10 cellular contexts compared by ENCODE assay signal in genomic region chr22:43006016-43006505, GRCh38.
"Had no signal": no experiment of that assay in that cellular context is flagged by ENCODE, and none has a peak within 500 bp of the region (broad histone marks: within the 10 kb centered on the region; RNA-seq: fewer than 3 reads in every experiment).

No MANE protein-coding gene starts in this region.

- H3K27ac Mint-ChIP-seq: activated naive CD8-positive, alpha-beta T cell treated with anti-CD3 and anti-CD28 coated beads, Interleukin-2, amount 10 ng/mL, durations not matched to agents 7 days and 5 days had no signal

- H3K27ac ChIP-seq: esophagus muscularis mucosa had no signal

- ATAC-seq: activated CD4-positive, CD25-positive, alpha-beta regulatory T cell treated with anti-CD3 and anti-CD28 coated beads, Interleukin-2, amount 50 U/mL, for 24 hours; left colon; pancreas had no signal

- DNase-seq: activated CD4-positive, alpha-beta T cell treated with anti-CD3 and anti-CD28 coated beads, Interleukin-2, amount 50 U/mL, for 4 hours; activated effector memory CD4-positive, alpha-beta T cell treated with anti-CD3 and anti-CD28 coated beads, Interleukin-2, amount 50 U/mL, for 16 hours; activated naive CD8-positive, alpha-beta T cell treated with anti-CD3 and anti-CD28 coated beads, Interleukin-2, amount 10 ng/mL, durations not matched to agents 7 days and 5 days; activated T-cell treated with anti-CD3 and anti-CD28 coated beads, Interleukin-2, amount 50 U/mL, for 1 hour; left colon; nephron progenitor cell; pancreas; T-helper 2 cell had no signal

- H3K36me3 ChIP-seq: esophagus muscularis mucosa, pancreas had no signal

- H3K4me3 Mint-ChIP-seq: activated naive CD8-positive, alpha-beta T cell treated with anti-CD3 and anti-CD28 coated beads, Interleukin-2, amount 10 ng/mL, durations not matched to agents 7 days and 5 days; nephron progenitor cell had no signal

- H3K9me3 ChIP-seq: esophagus muscularis mucosa, pancreas had no signal

- H3K9me3 Mint-ChIP-seq: activated naive CD8-positive, alpha-beta T cell treated with anti-CD3 and anti-CD28 coated beads, Interleukin-2, amount 10 ng/mL, durations not matched to agents 7 days and 5 days had no signal

- H3K4me3 ChIP-seq: esophagus muscularis mucosa, pancreas had no signal

- H3K27me3 Mint-ChIP-seq: activated naive CD8-positive, alpha-beta T cell treated with anti-CD3 and anti-CD28 coated beads, Interleukin-2, amount 10 ng/mL, durations not matched to agents 7 days and 5 days had no signal

- H3K27me3 ChIP-seq: esophagus muscularis mucosa, pancreas had no signal
